Comparison of ENCODE assay signal across 20 cellular contexts in genomic region chr10:30039988-30040387, GRCh38.
"Had no signal": no experiment of that assay in that cellular context is flagged by ENCODE, and none has a peak within 500 bp of the region (broad histone marks: within the 10 kb centered on the region; RNA-seq: fewer than 3 reads in every experiment).

No MANE protein-coding gene starts in this region.

- H3K27ac ChIP-seq: skin epidermis, suprapubic skin had no signal

- FAIRE-seq: astrocyte, colon, keratinocyte had no signal

- H3K4me3 ChIP-seq: adrenal gland, esophagus squamous epithelium, gastroesophageal sphincter, skin epidermis, suprapubic skin had no signal

- H3K27me3 ChIP-seq: adrenal gland, esophagus squamous epithelium, gastroesophageal sphincter, suprapubic skin had no signal

- H3K36me3 ChIP-seq: adrenal gland, esophagus squamous epithelium, suprapubic skin had no signal

- ATAC-seq: effector memory CD8-positive, alpha-beta T cell; gastroesophageal sphincter; WTC11 had no signal

- DNase-seq: activated CD8-positive, alpha-beta memory T cell treated with anti-CD3 and anti-CD28 coated beads for 24 hours; activated CD8-positive, alpha-beta memory T cell treated with anti-CD3 and anti-CD28 coated beads, Interleukin-2, amount 50 U/mL, for 4 hours; activated naive CD4-positive, alpha-beta T cell; activated T-cell treated with anti-CD3 and anti-CD28 coated beads, Interleukin-2, amount 50 U/mL, for 24 hours; dorsolateral prefrontal cortex; effector memory CD8-positive, alpha-beta T cell; esophagus squamous epithelium; mesenchymal stem cell; occipital lobe; stimulated activated CD4-positive, alpha-beta T cell treated with anti-CD3 and anti-CD28 coated beads, Interleukin-1b, Interleukin-23, amount 100 ng/mL, for 48 hours; T1000; trophoblast cell had no signal

- H3K9me3 ChIP-seq: adrenal gland, esophagus squamous epithelium, gastroesophageal sphincter, suprapubic skin had no signal

- H3K4me1 ChIP-seq: suprapubic skin had no signal
